8 cellular contexts compared by ENCODE assay signal in the genomic region with DNA sequence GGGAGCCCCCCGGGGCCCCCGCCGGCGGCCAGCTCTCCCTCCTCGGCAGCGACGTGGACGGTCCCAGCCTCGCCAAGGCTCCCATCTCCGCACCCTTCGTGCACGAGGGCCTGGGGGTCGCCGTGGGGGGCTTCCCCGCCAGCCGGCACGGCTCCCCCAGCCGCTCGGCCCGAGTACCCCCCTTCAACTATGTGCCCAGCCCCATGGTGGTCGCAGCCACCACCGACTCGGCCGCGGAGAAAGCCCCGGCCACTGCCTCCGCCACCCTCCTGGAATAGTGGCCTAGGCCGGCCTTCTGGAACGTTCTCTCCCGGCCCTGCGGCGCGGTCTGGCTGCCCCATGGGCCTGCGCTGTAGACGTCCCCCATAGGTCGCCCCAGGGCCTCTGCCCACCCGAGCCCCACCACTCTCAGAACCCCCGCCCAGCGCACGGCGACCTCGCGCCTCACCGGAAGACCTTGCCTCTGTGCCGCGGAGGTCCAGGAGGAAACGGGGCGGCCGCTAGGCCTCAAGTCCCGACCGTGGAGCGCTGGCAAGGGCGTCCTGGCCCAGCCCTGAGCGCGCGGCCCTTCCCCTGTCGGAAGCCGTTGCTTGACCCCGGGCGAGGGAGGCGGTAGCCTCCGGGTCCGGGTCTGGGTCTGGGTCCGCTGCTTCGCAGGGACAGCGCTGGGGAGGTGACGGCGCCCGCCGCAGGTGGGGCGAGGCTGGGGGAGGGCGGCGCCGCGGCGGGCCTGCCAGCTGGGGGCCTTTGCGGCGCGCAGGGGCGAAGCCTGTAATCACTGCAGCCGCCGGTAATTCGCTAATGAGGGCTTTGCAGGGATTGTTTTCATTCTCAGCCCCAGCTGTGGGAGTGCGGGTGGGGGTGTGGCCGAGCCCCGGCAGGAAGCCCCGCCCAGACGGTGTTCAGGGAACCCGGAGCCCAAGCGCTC. TPM values are rescaled to one million over a fixed set of nuclear protein-coding genes. Genes with fewer than 3 reads are reported as not detected.
DNase-seq lines count a peak whose midpoint lies in the region; ATAC-seq, FAIRE-seq and TF ChIP-seq lines count a peak whose summit lies in the region.

No MANE protein-coding gene starts in this region.

- H4K20me1 ChIP-seq in HepG2 (ENCODE audit: insufficient read depth, low read length): peaks cover 12% of the 10 kb centered on the region

- no peaks in the 10 kb centered on the region for H3K9me3 ChIP-seq in HepG2 (ENCODE audit: low read length)

- in situ Hi-C loops in T47D (cut with HindIII; ENCODE audit: low pct_unique_long_range_greater_than_20kb, low sequenced_read_pairs): no loop called here
- in situ Hi-C loops in HepG2 (cut with HindIII; ENCODE audit: extremely low pct_ligation_motif_present, low pct_unique_long_range_greater_than_20kb): no loop called here

- peak overlapping the region; percentile 34 for H3K9ac ChIP-seq in HepG2 (ENCODE audit: insufficient read depth, low read depth, low read length)

- no peak overlapping the region for H3K27ac ChIP-seq in HepG2 (ENCODE audit: extremely low read length, insufficient read depth, low read length)

- CTCF ChIA-PET in HepG2 (lab: Yijun Ruan, JAX; ENCODE audit: low intra/inter-chr PET ratio, low total read pairs): no interaction called here

- no peak overlapping the region for H2AFZ ChIP-seq in HepG2 (ENCODE audit: low read length)

- no peaks in the 10 kb centered on the region for H3K79me2 ChIP-seq in HepG2 (ENCODE audit: insufficient read depth, low read length)

- DNase-seq in activated gamma-delta T cell treated with Interleukin-2 at 50 U/mL for 16 hours (peak; percentile 65), activated gamma-delta T cell (lab: John Stamatoyannopoulos, UW) (no peak), T-helper 22 cell (ENCODE audit: low read depth) (peak; percentile 52), T47D (ENCODE audit: low read depth in 1 of 2, low spot score in 1 of 2) (peak; percentile 55 to 88), HepG2 (ENCODE audit: low spot score) (no peak), GF-D8 (lab: John Stamatoyannopoulos, UW) (no peak)
- DNase-seq in stimulated activated CD8-positive, alpha-beta memory T cell treated with anti-CD3 and anti-CD28 coated beads, Interleukin-2, amount 100 ng/mL, for 1 hour (ENCODE audit: low read depth in 2 of 2): peak; percentile 27 to 51

- intact Hi-C loops in HepG2 (cut with micrococcal nuclease; ENCODE audit: unreplicated experiment): no loop called here

- TF ChIP-seq EP300 in HepG2 (IDR thresholded peaks at IDR 0.05; ENCODE audit: low read depth in 2 of 2, low read length in 2 of 2) (no peak), HepG2 (CRISPR knock-in tag; IDR thresholded peaks at IDR 0.05; ENCODE audit: borderline replicate concordance) (no peak)

- no TSS peak for BruUV-seq in HepG2 (replicated peaks; lab: Mats Ljungman, UMichigan)

- ATAC-seq in HepG2: peak; percentile 40
- ATAC-seq in GM21825 (IDR thresholded peaks at IDR 0.05; ENCODE audit: unreplicated experiment): no peak

- H3K27me3 ChIP-seq in HepG2 (ENCODE audit: control insufficient read depth in 1 of 2, insufficient read depth in 2 of 2, low read length in 2 of 2): no peaks in the 10 kb centered on the region

- H3K4me2 ChIP-seq in HepG2 (ENCODE audit: low read depth, low read length): peak overlapping the region; percentile 76

- no peak for FAIRE-seq in HepG2 (lab: Jason Lieb, UNC)

- TF ChIP-seq CTCF in HepG2 (CRISPR knock-in tag; IDR thresholded peaks at IDR 0.05): no peak

- WGBS in HepG2 (ENCODE audit: low lambda C conversion rate): no CpG with 5 or more reads among the region's 90 CpGs

- POLR2A ChIA-PET in HepG2 (lab: Yijun Ruan, JAX): interaction anchor here (0.7 to 3.6 kb wide), 2 partner anchors 21 to 25 kb away, joined by 3 to 19 read pairs; a partner anchor contains a TSS

- H3K36me3 ChIP-seq in HepG2 (replicated peaks in 1 of 2; ENCODE audit: control insufficient read depth in 1 of 2, insufficient read depth in 2 of 2, low read length in 2 of 2): no peaks in the 10 kb centered on the region; a peak in 1 of 5 replicates

- TF ChIP-seq RAD21 in HepG2 (CRISPR knock-in tag; IDR thresholded peaks at IDR 0.05): no peak; the same call in 1 of the 2 replicates

- peaks cover 25% of the 10 kb centered on the region for H3K4me1 ChIP-seq in HepG2 (ENCODE audit: insufficient read depth, low read length)

- peak overlapping the region; percentile 41 to 69 (median 54) for H3K4me3 ChIP-seq in HepG2 (replicated peaks in 1 of 3; ENCODE audit: insufficient read depth in 1 of 3, low read depth in 2 of 3, low read length in 3 of 3)

- TF ChIP-seq POLR2A in HepG2 (IDR thresholded peaks at IDR 0.05; ENCODE audit: insufficient read depth in 1 of 2, low read depth in 2 of 2, low read length in 2 of 2): no peak

RNA-seq across cellular contexts. Expression of a gene that starts 8.8 kb away (rescaled TPM):
- 32.3 and 32.4 TPM in 2 replicates for total RNA-seq in HepG2 (2016; rRNA removed; fragmentation: Illumina TruSeq; extraction: Trizol)
- 11.9 and 13.3 TPM in 2 replicates for total RNA-seq in HepG2 (2016; cell fraction: cytosol; rRNA removed; fragmentation: Illumina TruSeq; extraction: Trizol; ENCODE audit: low read depth)
- total RNA-seq in HepG2 (2016; cell fraction: insoluble cytoplasmic fraction; rRNA removed; fragmentation: Illumina TruSeq; extraction: Trizol): 34.4 and 35.4 TPM in 2 replicates
- 33.2 and 36.2 TPM in 2 replicates for total RNA-seq in HepG2 (2016; cell fraction: membrane; rRNA removed; fragmentation: Illumina TruSeq; extraction: Trizol)
- 15.1 and 17.1 TPM in 2 replicates for total RNA-seq in HepG2 (2016; cell fraction: nucleus; rRNA removed; fragmentation: Illumina TruSeq; extraction: Trizol)
- 14.2 and 19.5 TPM in 2 replicates for polyA plus RNA-seq in HepG2 (2011; rRNA removed)
- 18.3 and 24.5 TPM in 2 replicates for polyA plus RNA-seq in HepG2 (2011; cell fraction: cytosol; rRNA removed)
- polyA plus RNA-seq in HepG2 (2011; cell fraction: nucleus; rRNA removed): 33.5 and 34.3 TPM in 2 replicates
- 9.6 and 14.8 TPM in 2 replicates for polyA plus RNA-seq in HepG2 (2012)
- polyA plus RNA-seq in HepG2 (2016; cell fraction: cytosol; fragmentation: Illumina TruSeq; extraction: Trizol; ENCODE audit: low read depth): 11.7 and 15.7 TPM in 2 replicates
- polyA plus RNA-seq in HepG2 (2016; cell fraction: insoluble cytoplasmic fraction; fragmentation: Illumina TruSeq; extraction: Trizol; ENCODE audit: low read depth): 31.7 and 32.0 TPM in 2 replicates
- polyA plus RNA-seq in HepG2 (2016; cell fraction: membrane; fragmentation: Illumina TruSeq; extraction: Trizol; ENCODE audit: low read depth): 25.3 and 26.3 TPM in 2 replicates
- polyA plus RNA-seq in HepG2 (2016; cell fraction: nucleus; fragmentation: Illumina TruSeq; extraction: Trizol; ENCODE audit: insufficient read depth, low read depth): 30.3 and 33.5 TPM in 2 replicates
- polyA minus RNA-seq in HepG2 (2011; rRNA and poly(A)+ RNA removed; ENCODE audit: low replicate concordance): 15.8 and 20.8 TPM in 2 replicates
- polyA minus RNA-seq in HepG2 (2011; cell fraction: cytosol; rRNA and poly(A)+ RNA removed): 8.7 and 9.4 TPM in 2 replicates
- polyA minus RNA-seq in HepG2 (2011; cell fraction: nucleus; rRNA and poly(A)+ RNA removed): 13.3 and 13.6 TPM in 2 replicates

RNA-seq across cellular contexts. Expression of a gene that starts 19.9 kb away (rescaled TPM):
- 0.52 and 2.0 TPM in 2 replicates for total RNA-seq in HepG2 (2016; rRNA removed; fragmentation: Illumina TruSeq; extraction: Trizol)
- total RNA-seq in HepG2 (2016; cell fraction: cytosol; rRNA removed; fragmentation: Illumina TruSeq; extraction: Trizol; ENCODE audit: low read depth): 0.91 and 1.2 TPM in 2 replicates
- 1.1 and 1.5 TPM in 2 replicates for total RNA-seq in HepG2 (2016; cell fraction: insoluble cytoplasmic fraction; rRNA removed; fragmentation: Illumina TruSeq; extraction: Trizol)
- total RNA-seq in HepG2 (2016; cell fraction: membrane; rRNA removed; fragmentation: Illumina TruSeq; extraction: Trizol): 1.5 and 2.0 TPM in 2 replicates
- 1.7 and 3.6 TPM in 2 replicates for total RNA-seq in HepG2 (2016; cell fraction: nucleus; rRNA removed; fragmentation: Illumina TruSeq; extraction: Trizol)
- 2.7 and 3.1 TPM in 2 replicates for polyA plus RNA-seq in HepG2 (2011; rRNA removed)
- 0.73 and 1.2 TPM in 2 replicates for polyA plus RNA-seq in HepG2 (2011; cell fraction: cytosol; rRNA removed)
- polyA plus RNA-seq in HepG2 (2011; cell fraction: nucleus; rRNA removed): 62.7 and 100 TPM in 2 replicates
- polyA plus RNA-seq in HepG2 (2012): 2.9 and 3.0 TPM in 2 replicates
- 0.60 and 0.88 TPM in 2 replicates for polyA plus RNA-seq in HepG2 (2016; cell fraction: cytosol; fragmentation: Illumina TruSeq; extraction: Trizol; ENCODE audit: low read depth)
- 0.61 and 1.1 TPM in 2 replicates for polyA plus RNA-seq in HepG2 (2016; cell fraction: insoluble cytoplasmic fraction; fragmentation: Illumina TruSeq; extraction: Trizol; ENCODE audit: low read depth)
- 1.2 TPM in 2 replicates for polyA plus RNA-seq in HepG2 (2016; cell fraction: membrane; fragmentation: Illumina TruSeq; extraction: Trizol; ENCODE audit: low read depth)
- 11.8 and 12.9 TPM in 2 replicates for polyA plus RNA-seq in HepG2 (2016; cell fraction: nucleus; fragmentation: Illumina TruSeq; extraction: Trizol; ENCODE audit: insufficient read depth, low read depth)
- 0.84 and 1.6 TPM in 2 replicates for polyA minus RNA-seq in HepG2 (2011; rRNA and poly(A)+ RNA removed; ENCODE audit: low replicate concordance)
- 0.88 and 1.6 TPM in 2 replicates for polyA minus RNA-seq in HepG2 (2011; cell fraction: cytosol; rRNA and poly(A)+ RNA removed)
- polyA minus RNA-seq in HepG2 (2011; cell fraction: nucleus; rRNA and poly(A)+ RNA removed): 1.7 and 4.6 TPM in 2 replicates

RNA-seq across cellular contexts. Expression of a gene that starts 20.3 kb away (rescaled TPM):
- total RNA-seq in HepG2 (2016; rRNA removed; fragmentation: Illumina TruSeq; extraction: Trizol): 0.22 TPM in 1 of 2 replicates, not detected in the other
- under 0.01 TPM in 1 of 2 replicates, not detected in the other for total RNA-seq in HepG2 (2016; cell fraction: cytosol; rRNA removed; fragmentation: Illumina TruSeq; extraction: Trizol; ENCODE audit: low read depth)
- 0.02 and 0.27 TPM in 2 replicates for total RNA-seq in HepG2 (2016; cell fraction: insoluble cytoplasmic fraction; rRNA removed; fragmentation: Illumina TruSeq; extraction: Trizol)
- total RNA-seq in HepG2 (2016; cell fraction: membrane; rRNA removed; fragmentation: Illumina TruSeq; extraction: Trizol): 0.24 TPM in 1 of 2 replicates, not detected in the other
- total RNA-seq in HepG2 (2016; cell fraction: nucleus; rRNA removed; fragmentation: Illumina TruSeq; extraction: Trizol): 0.25 and 0.28 TPM in 2 replicates
- 0.08 and 0.16 TPM in 2 replicates for polyA plus RNA-seq in HepG2 (2011; rRNA removed)
- polyA plus RNA-seq in HepG2 (2011; cell fraction: cytosol; rRNA removed): 0.04 and 0.07 TPM in 2 replicates
- polyA plus RNA-seq in HepG2 (2011; cell fraction: nucleus; rRNA removed): 0.37 and 0.61 TPM in 2 replicates
- 0.11 and 0.28 TPM in 2 replicates for polyA plus RNA-seq in HepG2 (2012)
- polyA plus RNA-seq in HepG2 (2016; cell fraction: cytosol; fragmentation: Illumina TruSeq; extraction: Trizol; ENCODE audit: low read depth): not detected in 2 replicates
- not detected in 2 replicates for polyA plus RNA-seq in HepG2 (2016; cell fraction: insoluble cytoplasmic fraction; fragmentation: Illumina TruSeq; extraction: Trizol; ENCODE audit: low read depth)
- polyA plus RNA-seq in HepG2 (2016; cell fraction: membrane; fragmentation: Illumina TruSeq; extraction: Trizol; ENCODE audit: low read depth): not detected in 2 replicates
- 0.18 and 0.40 TPM in 2 replicates for polyA plus RNA-seq in HepG2 (2016; cell fraction: nucleus; fragmentation: Illumina TruSeq; extraction: Trizol; ENCODE audit: insufficient read depth, low read depth)
- 0.40 and 0.77 TPM in 2 replicates for polyA minus RNA-seq in HepG2 (2011; rRNA and poly(A)+ RNA removed; ENCODE audit: low replicate concordance)
- polyA minus RNA-seq in HepG2 (2011; cell fraction: cytosol; rRNA and poly(A)+ RNA removed): 0.35 and 0.49 TPM in 2 replicates
- polyA minus RNA-seq in HepG2 (2011; cell fraction: nucleus; rRNA and poly(A)+ RNA removed): 0.52 and 0.75 TPM in 2 replicates

RNA-seq across cellular contexts. Expression of a gene that starts 20.8 kb away (rescaled TPM):
- total RNA-seq in HepG2 (2016; rRNA removed; fragmentation: Illumina TruSeq; extraction: Trizol): 15.6 and 28.8 TPM in 2 replicates
- total RNA-seq in HepG2 (2016; cell fraction: cytosol; rRNA removed; fragmentation: Illumina TruSeq; extraction: Trizol; ENCODE audit: low read depth): 21.2 and 31.3 TPM in 2 replicates
- 13.3 and 31.5 TPM in 2 replicates for total RNA-seq in HepG2 (2016; cell fraction: insoluble cytoplasmic fraction; rRNA removed; fragmentation: Illumina TruSeq; extraction: Trizol)
- 21.8 and 29.6 TPM in 2 replicates for total RNA-seq in HepG2 (2016; cell fraction: membrane; rRNA removed; fragmentation: Illumina TruSeq; extraction: Trizol)
- 22.0 and 24.7 TPM in 2 replicates for total RNA-seq in HepG2 (2016; cell fraction: nucleus; rRNA removed; fragmentation: Illumina TruSeq; extraction: Trizol)
- polyA plus RNA-seq in HepG2 (2011; rRNA removed): 10.0 and 17.3 TPM in 2 replicates
- 10.9 and 13.3 TPM in 2 replicates for polyA plus RNA-seq in HepG2 (2011; cell fraction: cytosol; rRNA removed)
- polyA plus RNA-seq in HepG2 (2011; cell fraction: nucleus; rRNA removed): 15.2 and 19.3 TPM in 2 replicates
- 31.7 and 32.2 TPM in 2 replicates for polyA plus RNA-seq in HepG2 (2012)
- polyA plus RNA-seq in HepG2 (2016; cell fraction: cytosol; fragmentation: Illumina TruSeq; extraction: Trizol; ENCODE audit: low read depth): 40.3 and 49.6 TPM in 2 replicates
- polyA plus RNA-seq in HepG2 (2016; cell fraction: insoluble cytoplasmic fraction; fragmentation: Illumina TruSeq; extraction: Trizol; ENCODE audit: low read depth): 23.2 and 29.9 TPM in 2 replicates
- 43.0 and 49.7 TPM in 2 replicates for polyA plus RNA-seq in HepG2 (2016; cell fraction: membrane; fragmentation: Illumina TruSeq; extraction: Trizol; ENCODE audit: low read depth)
- 65.9 and 70.0 TPM in 2 replicates for polyA plus RNA-seq in HepG2 (2016; cell fraction: nucleus; fragmentation: Illumina TruSeq; extraction: Trizol; ENCODE audit: insufficient read depth, low read depth)
- 7.1 and 14.8 TPM in 2 replicates for polyA minus RNA-seq in HepG2 (2011; rRNA and poly(A)+ RNA removed; ENCODE audit: low replicate concordance)
- polyA minus RNA-seq in HepG2 (2011; cell fraction: cytosol; rRNA and poly(A)+ RNA removed): 12.4 and 14.4 TPM in 2 replicates
- 3.5 and 3.6 TPM in 2 replicates for polyA minus RNA-seq in HepG2 (2011; cell fraction: nucleus; rRNA and poly(A)+ RNA removed)

RNA-seq across cellular contexts. Expression of a gene that starts 32.0 kb away (rescaled TPM):
- 695 and 780 TPM in 2 replicates for total RNA-seq in HepG2 (2016; rRNA removed; fragmentation: Illumina TruSeq; extraction: Trizol)
- total RNA-seq in HepG2 (2016; cell fraction: cytosol; rRNA removed; fragmentation: Illumina TruSeq; extraction: Trizol; ENCODE audit: low read depth): 693 and 734 TPM in 2 replicates
- total RNA-seq in HepG2 (2016; cell fraction: insoluble cytoplasmic fraction; rRNA removed; fragmentation: Illumina TruSeq; extraction: Trizol): 654 and 886 TPM in 2 replicates
- 967 and 1,125 TPM in 2 replicates for total RNA-seq in HepG2 (2016; cell fraction: membrane; rRNA removed; fragmentation: Illumina TruSeq; extraction: Trizol)
- total RNA-seq in HepG2 (2016; cell fraction: nucleus; rRNA removed; fragmentation: Illumina TruSeq; extraction: Trizol): 240 and 299 TPM in 2 replicates
- 1,411 and 1,504 TPM in 2 replicates for polyA plus RNA-seq in HepG2 (2011; rRNA removed)
- polyA plus RNA-seq in HepG2 (2011; cell fraction: cytosol; rRNA removed): 2,214 and 3,196 TPM in 2 replicates
- polyA plus RNA-seq in HepG2 (2011; cell fraction: nucleus; rRNA removed): 923 and 1,023 TPM in 2 replicates
- 1,504 and 2,202 TPM in 2 replicates for polyA plus RNA-seq in HepG2 (2012)
- polyA plus RNA-seq in HepG2 (2016; cell fraction: cytosol; fragmentation: Illumina TruSeq; extraction: Trizol; ENCODE audit: low read depth): 1,868 and 2,054 TPM in 2 replicates
- 1,628 and 1,692 TPM in 2 replicates for polyA plus RNA-seq in HepG2 (2016; cell fraction: insoluble cytoplasmic fraction; fragmentation: Illumina TruSeq; extraction: Trizol; ENCODE audit: low read depth)
- 2,328 and 2,419 TPM in 2 replicates for polyA plus RNA-seq in HepG2 (2016; cell fraction: membrane; fragmentation: Illumina TruSeq; extraction: Trizol; ENCODE audit: low read depth)
- polyA plus RNA-seq in HepG2 (2016; cell fraction: nucleus; fragmentation: Illumina TruSeq; extraction: Trizol; ENCODE audit: insufficient read depth, low read depth): 895 and 898 TPM in 2 replicates
- 538 and 916 TPM in 2 replicates for polyA minus RNA-seq in HepG2 (2011; rRNA and poly(A)+ RNA removed; ENCODE audit: low replicate concordance)
- polyA minus RNA-seq in HepG2 (2011; cell fraction: cytosol; rRNA and poly(A)+ RNA removed): 647 and 682 TPM in 2 replicates
- polyA minus RNA-seq in HepG2 (2011; cell fraction: nucleus; rRNA and poly(A)+ RNA removed): 109 and 140 TPM in 2 replicates

Comparison
In these comparisons a context has a peak if more than half of its experiments do, and no peak if none do; other contexts are left out.
1. DNase-seq: peak in activated gamma-delta T cell treated with Interleukin-2 at 50 U/mL for 16 hours (single experiment), T-helper 22 cell (single experiment), T47D (2 of 2) and stimulated activated CD8-positive, alpha-beta memory T cell treated with anti-CD3 and anti-CD28 coated beads, Interleukin-2, amount 100 ng/mL, for 1 hour (2 of 2); none in activated gamma-delta T cell (single experiment), HepG2 (single experiment) and GF-D8 (single experiment).